ENCODE assay signal across 20 cellular contexts in the genomic region with DNA sequence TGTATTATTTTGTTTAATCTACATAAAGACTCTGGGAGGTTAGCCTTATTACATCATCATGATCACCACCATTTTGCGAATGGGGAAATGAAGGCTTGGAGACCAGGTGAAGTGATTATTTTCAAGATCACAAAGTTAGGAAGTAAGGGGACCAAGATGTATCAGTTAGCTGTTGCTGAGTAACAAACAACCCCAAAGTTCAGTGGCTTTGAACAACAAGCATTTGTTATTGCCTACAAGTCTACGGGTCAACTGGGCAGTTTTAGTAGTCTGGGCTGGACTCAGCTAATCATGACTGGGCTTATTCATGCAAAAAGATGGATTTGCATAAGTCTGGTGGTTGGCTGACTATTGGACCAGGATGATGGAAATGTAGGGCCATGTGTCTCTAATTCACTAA.
"Had no signal": no experiment of that assay in that cellular context is flagged by ENCODE, and none has a peak within 500 bp of the region (broad histone marks: within the 10 kb centered on the region; RNA-seq: fewer than 3 reads in every experiment).

No MANE protein-coding gene starts in this region.

- FAIRE-seq: colon, endothelial cell of umbilical vein, frontal cortex, islet of Langerhans had no signal

- H3K9me3 ChIP-seq: esophagus muscularis mucosa, gastroesophageal sphincter, left lung, lower lobe of right lung, mucosa of descending colon had no signal

- H3K4me1 ChIP-seq: foreskin keratinocyte, gastroesophageal sphincter, heart right ventricle, left lung, lower lobe of right lung had no signal

- H3K36me3 ChIP-seq: esophagus muscularis mucosa, gastroesophageal sphincter, heart right ventricle, left lung, lower lobe of right lung had no signal

- H3K4me3 ChIP-seq: coronary artery, dorsolateral prefrontal cortex, esophagus muscularis mucosa, gastroesophageal sphincter, heart right ventricle, left lung, lower lobe of right lung, mucosa of descending colon had no signal

- DNase-seq: dermis blood vessel endothelial cell; dorsolateral prefrontal cortex; effector CD4-positive, alpha-beta T cell; effector memory CD4-positive, alpha-beta T cell; heart right ventricle; hippocampal formation; left cardiac atrium; left lung; left ventricle myocardium superior; lower lobe of right lung; mesenchymal stem cell; mucosa of descending colon had no signal

- ATAC-seq: foreskin keratinocyte, gastroesophageal sphincter, heart right ventricle, left cardiac atrium, left lung, left ventricle myocardium superior, lower lobe of right lung, mucosa of descending colon had no signal

- H3K27me3 ChIP-seq: esophagus muscularis mucosa, foreskin keratinocyte, gastroesophageal sphincter had no signal

- H3K27ac ChIP-seq: coronary artery, dorsolateral prefrontal cortex, esophagus muscularis mucosa, foreskin keratinocyte, gastroesophageal sphincter, heart right ventricle, left lung, lower lobe of right lung had no signal
